In the genomic region with DNA sequence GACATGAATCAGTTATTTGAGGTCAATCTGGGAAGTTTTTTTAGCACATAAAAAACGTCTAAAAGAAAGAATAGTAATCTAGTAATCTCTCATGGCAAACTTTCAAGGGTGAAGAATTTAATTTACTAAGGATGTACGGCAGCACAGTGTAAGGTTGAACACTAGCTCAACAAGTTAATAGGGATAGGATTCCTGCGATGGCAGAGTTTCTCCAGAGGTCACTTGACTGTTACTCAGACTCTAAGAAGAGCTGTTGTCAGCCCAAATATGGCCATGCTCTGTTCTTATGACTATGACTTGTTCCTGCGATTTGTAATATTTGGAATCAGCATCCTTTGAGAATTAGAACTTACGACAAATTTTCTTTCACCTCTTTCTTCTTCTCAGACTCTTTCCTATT, we compare ENCODE assay signal across 14 cellular contexts.
DNase-seq lines count a peak whose midpoint lies in the region; ATAC-seq and TF ChIP-seq lines count a peak whose summit lies in the region.
"Had no signal": no experiment of that assay in that cellular context is flagged by ENCODE, and none has a peak within 500 bp of the region (broad histone marks: within the 10 kb centered on the region; RNA-seq: fewer than 3 reads in every experiment).

No MANE protein-coding gene starts in this region.

- no peak for TF ChIP-seq CTCF in right atrium auricular region (IDR thresholded peaks at IDR 0.05)
- no peak for TF ChIP-seq CTCF in gastrocnemius medialis (IDR thresholded peaks at IDR 0.05 in 4 of 5, conservative IDR thresholded peaks at IDR 0.05 in 1 of 5)

- peak; percentile 56 for DNase-seq in COLO829 (ENCODE audit: low spot score)
- DNase-seq in amniotic epithelial cell (ENCODE audit: low read depth): peak; percentile 50
- DNase-seq in right atrium auricular region (ENCODE audit: low spot score): no peak
- peak; percentile 40 to 50 for DNase-seq in gastrocnemius medialis
- DNase-seq in NCI-H1694 treated with DMSO at 0.1 percent for 48 hours (lab: John Stamatoyannopoulos, UW): no peak
- DNase-seq in activated gamma-delta T cell (lab: John Stamatoyannopoulos, UW): no peak
- DNase-seq in NCI-H2171 treated with DMSO at 0.1 percent for 48 hours (lab: John Stamatoyannopoulos, UW): no peak
- DNase-seq: naive thymus-derived CD4-positive, alpha-beta T cell; spleen; WERI-Rb-1 had no signal

- in situ Hi-C loops in gastrocnemius medialis (cut with MboI; ENCODE audit: low sequenced_read_pairs in 4 of 4): no loop called here

- peak overlapping the region; percentile 23 to 61 for H3K27ac ChIP-seq in right atrium auricular region
- H3K27ac ChIP-seq in gastrocnemius medialis: peak overlapping the region; percentile 58 to 77 (median 68)
- H3K27ac ChIP-seq: epithelial cell of prostate, WERI-Rb-1 had no signal

- H3K36me3 ChIP-seq in right atrium auricular region (no peaks in the 10 kb centered on the region), gastrocnemius medialis (no peaks in the 10 kb centered on the region)
- H3K36me3 ChIP-seq: spleen, WERI-Rb-1 had no signal

- H3K4me3 ChIP-seq in right atrium auricular region (no peak overlapping the region), gastrocnemius medialis (no peak overlapping the region)
- H3K4me3 ChIP-seq: SK-N-MC, spleen had no signal

- H3K4me1 ChIP-seq in right atrium auricular region: peaks cover 0 to 32% of the 10 kb centered on the region in 2 donors
- H3K4me1 ChIP-seq in gastrocnemius medialis: peaks cover 0 to 13% of the 10 kb centered on the region in 2 donors

- TF ChIP-seq POLR2A in gastrocnemius medialis (IDR thresholded peaks at IDR 0.05): peak; percentile 18 to 37

- intact Hi-C loops in gastrocnemius medialis (cut with DNase I; ENCODE audit: low total_unique reads): no loop called here

- H3K9me3 ChIP-seq in right atrium auricular region: no peaks in the 10 kb centered on the region
- no peaks in the 10 kb centered on the region for H3K9me3 ChIP-seq in gastrocnemius medialis
- H3K9me3 ChIP-seq: spleen had no signal

- peak; percentile 90 to 98 for ATAC-seq in gastrocnemius medialis
- ATAC-seq in HG03469 (IDR thresholded peaks at IDR 0.05; ENCODE audit: unreplicated experiment): no peak
- ATAC-seq: HCT116; naive thymus-derived CD4-positive, alpha-beta T cell had no signal

- H3K27me3 ChIP-seq in right atrium auricular region: no peaks in the 10 kb centered on the region
- H3K27me3 ChIP-seq in gastrocnemius medialis: no peaks in the 10 kb centered on the region
- H3K27me3 ChIP-seq: spleen had no signal

Comparison
In these comparisons a context has a peak if more than half of its experiments do, and no peak if none do; other contexts are left out.
1. DNase-seq: peak in COLO829 (single experiment), amniotic epithelial cell (single experiment) and gastrocnemius medialis (2 of 2); none in right atrium auricular region (single experiment), NCI-H1694 treated with DMSO at 0.1 percent for 48 hours (single experiment), activated gamma-delta T cell (single experiment) and NCI-H2171 treated with DMSO at 0.1 percent for 48 hours (single experiment).